Comparison of ENCODE assay signal across 11 cellular contexts in genomic region chr14:93430319-93430801, GRCh38. TPM values are rescaled to one million over a fixed set of nuclear protein-coding genes. Genes with fewer than 3 reads are reported as not detected.
DNase-seq lines count a peak whose midpoint lies in the region; ATAC-seq and TF ChIP-seq lines count a peak whose summit lies in the region.
"Had no signal": no experiment of that assay in that cellular context is flagged by ENCODE, and none has a peak within 500 bp of the region (broad histone marks: within the 10 kb centered on the region; RNA-seq: fewer than 3 reads in every experiment).

No MANE protein-coding gene starts in this region.

- no peak overlapping the region for H3K27ac Mint-ChIP-seq in CD8-positive, alpha-beta T cell
- H3K27ac Mint-ChIP-seq: activated T-helper 1 cell treated with anti-CD3 and anti-CD28 coated beads, Interleukin-12 subunit alpha, Interleukin-12 subunit beta, Interleukin-2, Interleukin-4 antibody, amounts not matched to agents 30 ng/mL and 10 ng/mL and 1 ng/mL, durations not matched to agents 14 hours and 24 hours and 36 hours; stimulated activated naive B cell treated with anti-CD40 and anti-IgM and Interleukin-4, amounts not matched to agents 10 μg/mL and 1 μg/mL and 100 μg/mL, for 72 hours had no signal

- no peak overlapping the region for H3K4me3 Mint-ChIP-seq in CD8-positive, alpha-beta T cell
- H3K4me3 Mint-ChIP-seq: activated T-helper 1 cell treated with anti-CD3 and anti-CD28 coated beads, Interleukin-12 subunit alpha, Interleukin-12 subunit beta, Interleukin-2, Interleukin-4 antibody, amounts not matched to agents 30 ng/mL and 10 ng/mL and 1 ng/mL, durations not matched to agents 14 hours and 24 hours and 36 hours had no signal

- H3K27ac ChIP-seq in 22Rv1: peak overlapping the region; percentile 75
- no peak overlapping the region for H3K27ac ChIP-seq in CD8-positive, alpha-beta T cell (ENCODE audit: low read depth, low read length)
- no peak overlapping the region for H3K27ac ChIP-seq in tibial nerve

- peak overlapping the region; percentile 76 for H3K4me3 ChIP-seq in adipocyte (ENCODE audit: low read length)
- H3K4me3 ChIP-seq in CD8-positive, alpha-beta T cell (ENCODE audit: low read depth, low read length): no peak overlapping the region
- peak overlapping the region in 1 of 4 donors; percentile 24 for H3K4me3 ChIP-seq in tibial nerve

- H3K36me3 ChIP-seq in adipocyte (ENCODE audit: control insufficient read depth, insufficient read depth, low read length, severe bottlenecking) (no peaks in the 10 kb centered on the region), tibial nerve (no peaks in the 10 kb centered on the region)
- H3K36me3 ChIP-seq in CD8-positive, alpha-beta T cell (ENCODE audit: insufficient read depth, low read length): no peaks in the 10 kb centered on the region

- H3K36me3 Mint-ChIP-seq in CD8-positive, alpha-beta T cell: no peaks in the 10 kb centered on the region

- DNase-seq in NCI-H146 (lab: John Stamatoyannopoulos, UW) (peak; percentile 87), adipocyte (ENCODE audit: low read depth) (peak; percentile 4), inferior parietal cortex (ENCODE audit: extremely low spot score) (peak; percentile 70), activated T-cell treated with anti-CD3 and anti-CD28 coated beads for 4 hours (no peak), tibial nerve (ENCODE audit: low spot score in 2 of 2) (no peak)
- DNase-seq in CD8-positive, alpha-beta T cell: no peak
- DNase-seq: stimulated activated naive B cell treated with anti-CD40 and anti-IgM and Interleukin-4, amounts not matched to agents 10 μg/mL and 1 μg/mL and 100 μg/mL, for 72 hours had no signal

- intact Hi-C loops in CD8-positive, alpha-beta T cell (cut with DNase I, micrococcal nuclease): no loop called here

- no peak for ATAC-seq in GM18519 (IDR thresholded peaks at IDR 0.05; ENCODE audit: low FRiP score, unreplicated experiment)
- ATAC-seq in CD8-positive, alpha-beta T cell: no peak
- ATAC-seq: stimulated activated naive B cell treated with anti-CD40 and anti-IgM and Interleukin-4, amounts not matched to agents 10 μg/mL and 1 μg/mL and 100 μg/mL, for 72 hours had no signal

- H3K4me1 ChIP-seq in adipocyte (ENCODE audit: control insufficient read depth, insufficient read depth, low read length) (peaks cover 6% of the 10 kb centered on the region), tibial nerve (peaks cover 0 to 14% (median 0%) of the 10 kb centered on the region in 4 donors)
- no peaks in the 10 kb centered on the region for H3K4me1 ChIP-seq in CD8-positive, alpha-beta T cell (ENCODE audit: insufficient read depth, low read length)

- H3K9me3 ChIP-seq in adipocyte (ENCODE audit: control insufficient read depth, low read length) (peaks cover 16% of the 10 kb centered on the region), tibial nerve (peaks cover 0 to 23% (median 5%) of the 10 kb centered on the region in 4 donors)
- H3K9me3 ChIP-seq in CD8-positive, alpha-beta T cell (ENCODE audit: low read length): peaks cover 5% of the 10 kb centered on the region

- TF ChIP-seq CTCF in 22Rv1 (IDR thresholded peaks at IDR 0.05) (no peak), tibial nerve (IDR thresholded peaks at IDR 0.05) (no peak)
- no peak for TF ChIP-seq CTCF in CD8-positive, alpha-beta T cell (IDR thresholded peaks at IDR 0.05)

- 2 to 3% methylated on average over 36 of the region's 36 CpGs for WGBS in tibial nerve, 2 donors

- no peak overlapping the region for H3K9ac ChIP-seq in adipocyte (ENCODE audit: low read length)

- CTCF ChIA-PET in CD8-positive, alpha-beta T cell (lab: Charles Lee): no interaction called here

- no peak for TF ChIP-seq EP300 in tibial nerve (IDR thresholded peaks at IDR 0.05)

- TF ChIP-seq POLR2A in tibial nerve (IDR thresholded peaks at IDR 0.05): no peak

- H3K27me3 Mint-ChIP-seq in CD8-positive, alpha-beta T cell (ENCODE audit: low read depth): peaks cover 40% of the 10 kb centered on the region

- no peaks in the 10 kb centered on the region for H3K4me1 Mint-ChIP-seq in CD8-positive, alpha-beta T cell (ENCODE audit: low read depth)

- peaks cover 15% of the 10 kb centered on the region for H3K9me3 Mint-ChIP-seq in CD8-positive, alpha-beta T cell

- H3K27me3 ChIP-seq in adipocyte (replicated peaks; ENCODE audit: control insufficient read depth, insufficient read depth, low read length) (peaks cover 8% of the 10 kb centered on the region), tibial nerve (peaks cover 0 to 32% of the 10 kb centered on the region in 2 donors)
- peaks cover 7% of the 10 kb centered on the region for H3K27me3 ChIP-seq in CD8-positive, alpha-beta T cell (ENCODE audit: insufficient read depth, low read length)

- POLR2A ChIA-PET in CD8-positive, alpha-beta T cell (lab: Charles Lee): no interaction called here

RNA-seq across cellular contexts. Expression of gene UNC79, which starts 0.4 kb away (rescaled TPM):
- not detected for total RNA-seq in CD8-positive, alpha-beta T cell
- 1 to 10 TPM in 1 of 4 donors, under 1 TPM in 2, not detected in 1; under 0.01 to 1.3 (median 0.21) TPM for total RNA-seq in tibial nerve
- total RNA-seq: mononuclear cell had no signal

Comparison
In these comparisons a context has a peak if more than half of its experiments do, and no peak if none do; other contexts are left out.
1. DNase-seq: peak in NCI-H146 (single experiment), adipocyte (single experiment) and inferior parietal cortex (single experiment); none in CD8-positive, alpha-beta T cell (0 of 7), activated T-cell treated with anti-CD3 and anti-CD28 coated beads for 4 hours (single experiment) and tibial nerve (0 of 2).